Comparison of ENCODE assay signal across 22 cellular contexts in genomic region chr6:150886155-150886554, GRCh38.
"Had no signal": no experiment of that assay in that cellular context is flagged by ENCODE, and none has a peak within 500 bp of the region (broad histone marks: within the 10 kb centered on the region; RNA-seq: fewer than 3 reads in every experiment).

No MANE protein-coding gene starts in this region.

- H3K4me3 ChIP-seq: left lung, lung, mucosa of descending colon, ovary, sigmoid colon, spleen, suprapubic skin, thoracic aorta, upper lobe of right lung had no signal

- H3K36me3 ChIP-seq: ovary, suprapubic skin, thoracic aorta had no signal

- H3K27me3 ChIP-seq: left lung, ovary, sigmoid colon, spleen, suprapubic skin, upper lobe of right lung had no signal

- DNase-seq: hypothalamus; immature natural killer cell; kidney; left colon; left lung; midbrain; mucosa of descending colon; naive thymus-derived CD4-positive, alpha-beta T cell; ovary; right cardiac atrium; sigmoid colon; small intestine; spleen; stimulated activated CD4-positive, alpha-beta T cell treated with anti-CD3 and anti-CD28 coated beads, Interleukin-4, amount 100 ng/mL, for 24 hours; stimulated activated naive CD4-positive, alpha-beta T cell; trophoblast cell; upper lobe of right lung had no signal

- ATAC-seq: left colon; left lung; mucosa of descending colon; naive thymus-derived CD4-positive, alpha-beta T cell; natural killer cell treated with Interleukin-12 subunit alpha and Interleukin-12 subunit beta and Interleukin-15 and Interleukin-18, amount 100 ng/mL, for 72 hours; right cardiac atrium; stimulated activated effector memory CD8-positive, alpha-beta T cell treated with anti-CD3 and anti-CD28 coated beads, Interleukin-12 subunit alpha, Interleukin-12 subunit beta, amount 100 ng/mL, for 72 hours; upper lobe of right lung had no signal

- H3K27ac ChIP-seq: left lung, ovary, sigmoid colon, spleen, suprapubic skin, upper lobe of right lung had no signal

- H3K9me3 ChIP-seq: left lung, mucosa of descending colon, ovary, sigmoid colon, spleen, suprapubic skin, thoracic aorta, upper lobe of right lung had no signal

- H3K4me1 ChIP-seq: left lung had no signal
